In genomic region chr19:48994035-48994386, GRCh38 we compare ENCODE assay signal across 9 cellular contexts. TPM values are rescaled to one million over a fixed set of nuclear protein-coding genes. Genes with fewer than 3 reads are reported as not detected.
DNase-seq lines count a peak whose midpoint lies in the region; ATAC-seq, FAIRE-seq and TF ChIP-seq lines count a peak whose summit lies in the region.
"Had no signal": no experiment of that assay in that cellular context is flagged by ENCODE, and none has a peak within 500 bp of the region (broad histone marks: within the 10 kb centered on the region; RNA-seq: fewer than 3 reads in every experiment).

No MANE protein-coding gene starts in this region.

- intact Hi-C loops in adrenal gland (cut with DNase I) (no loop called here), HepG2 (cut with micrococcal nuclease; ENCODE audit: unreplicated experiment) (no loop called here)

- in situ Hi-C loops in HepG2 (cut with HindIII; ENCODE audit: extremely low pct_ligation_motif_present, low pct_unique_long_range_greater_than_20kb) = no loop called here

- peak overlapping the region; percentile 89 for H3K4me3 Mint-ChIP-seq in activated CD8-positive, alpha-beta memory T cell treated with anti-CD3 and anti-CD28 coated beads, Interleukin-2, amount 10 ng/mL, durations not matched to agents 7 days and 5 days

- TF ChIP-seq EP300 in HepG2 (IDR thresholded peaks at IDR 0.05; ENCODE audit: low read depth in 2 of 2, low read length in 2 of 2) (no peak), HepG2 (CRISPR knock-in tag; IDR thresholded peaks at IDR 0.05; ENCODE audit: borderline replicate concordance) (no peak)

- DNase-seq in activated CD8-positive, alpha-beta memory T cell treated with anti-CD3 and anti-CD28 coated beads, Interleukin-2, amount 10 ng/mL, durations not matched to agents 7 days and 5 days = no peak
- DNase-seq in activated CD8-positive, alpha-beta memory T cell treated with anti-CD3 and anti-CD28 coated beads for 24 hours = no peak
- DNase-seq in adrenal gland (no peak), HepG2 (ENCODE audit: low spot score) (no peak), globus pallidus (ENCODE audit: low spot score) (no peak), D341Med (ENCODE audit: low spot score) (no peak)

- TF ChIP-seq CTCF in adrenal gland (IDR thresholded peaks at IDR 0.05) (no peak), HepG2 (CRISPR knock-in tag; IDR thresholded peaks at IDR 0.05) (no peak)

- no peak overlapping the region for H2AFZ ChIP-seq in HepG2 (ENCODE audit: low read length)

- H3K9me3 ChIP-seq in adrenal gland (replicated peaks in 1 of 3) = no peaks in the 10 kb centered on the region
- no peaks in the 10 kb centered on the region for H3K9me3 ChIP-seq in HepG2 (ENCODE audit: low read length)
- no peaks in the 10 kb centered on the region for H3K9me3 ChIP-seq in thymus (ENCODE audit: control insufficient read depth)

- peak overlapping the region; percentile 92 for H3K4me2 ChIP-seq in HepG2 (ENCODE audit: low read depth, low read length)

- peaks cover 41% of the 10 kb centered on the region for H3K4me1 Mint-ChIP-seq in activated CD8-positive, alpha-beta memory T cell treated with anti-CD3 and anti-CD28 coated beads, Interleukin-2, amount 10 ng/mL, durations not matched to agents 7 days and 5 days

- H3K27ac Mint-ChIP-seq in activated CD8-positive, alpha-beta memory T cell treated with anti-CD3 and anti-CD28 coated beads, Interleukin-2, amount 10 ng/mL, durations not matched to agents 7 days and 5 days = peak overlapping the region; percentile 97

- no peak for ATAC-seq in activated CD8-positive, alpha-beta memory T cell treated with anti-CD3 and anti-CD28 coated beads, Interleukin-2, amount 10 ng/mL, durations not matched to agents 7 days and 5 days
- ATAC-seq in HepG2 = no peak
- no peak for ATAC-seq in GM18867 (IDR thresholded peaks at IDR 0.05; ENCODE audit: unreplicated experiment)

- 0 to 4% (median 1%) methylated on average over 9 to 13 of the region's 13 CpGs for WGBS in adrenal gland, 4 donors
- WGBS in HepG2 (ENCODE audit: low lambda C conversion rate) = 0% methylated on average over 7 of the region's 13 CpGs
- WGBS in thymus = 2% methylated on average over 13 of the region's 13 CpGs

- POLR2A ChIA-PET in HepG2 (lab: Yijun Ruan, JAX) = interaction anchor here (0.5 to 3.7 kb wide), 29 partner anchors 9 to 682 kb away, joined by 3 to 57 read pairs (median 6); partner anchors contain the start of genes ALDH16A1, BAX, FTL and NUCB1

- CTCF ChIA-PET in activated CD8-positive, alpha-beta memory T cell treated with anti-CD3 and anti-CD28 coated beads, Interleukin-2, amount 10 ng/mL, durations not matched to agents 7 days and 5 days (lab: Charles Lee) = interaction anchor here (0.8 to 4.1 kb wide), 40 partner anchors 10 to 646 kb away, joined by 3 to 45 read pairs (median 6); partner anchors contain the start of genes BAX, BCAT2, CA11 and CGB2
- CTCF ChIA-PET in HepG2 (lab: Yijun Ruan, JAX; ENCODE audit: low intra/inter-chr PET ratio, low total read pairs) = no interaction called here

- H3K27ac ChIP-seq in adrenal gland (peak overlapping the region in 4 of 5 donors; percentile 47 to 96 (median 83)), HepG2 (ENCODE audit: extremely low read length, insufficient read depth, low read length) (peak overlapping the region; percentile 80), thymus (ENCODE audit: low read depth) (peak overlapping the region; percentile 98)

- H3K9ac ChIP-seq in HepG2 (ENCODE audit: insufficient read depth, low read depth, low read length) = peak overlapping the region; percentile 81

- H3K79me2 ChIP-seq in HepG2 (ENCODE audit: insufficient read depth, low read length) = peaks cover 59% of the 10 kb centered on the region

- BruUV-seq in HepG2 (replicated peaks; lab: Mats Ljungman, UMichigan) = TSS peak; percentile 81

- no peaks in the 10 kb centered on the region for H3K27me3 Mint-ChIP-seq in activated CD8-positive, alpha-beta memory T cell treated with anti-CD3 and anti-CD28 coated beads, Interleukin-2, amount 10 ng/mL, durations not matched to agents 7 days and 5 days

- peak overlapping the region in 2 of 4 donors; percentile 32 to 91 for H3K4me3 ChIP-seq in adrenal gland
- H3K4me3 ChIP-seq in HepG2 (replicated peaks in 1 of 3; ENCODE audit: insufficient read depth in 1 of 3, low read depth in 2 of 3, low read length in 3 of 3) = peak overlapping the region; percentile 90 to 98 (median 98)
- H3K4me3 ChIP-seq in thymus (ENCODE audit: low read length) = peak overlapping the region; percentile 61

- H3K36me3 Mint-ChIP-seq in activated CD8-positive, alpha-beta memory T cell treated with anti-CD3 and anti-CD28 coated beads, Interleukin-2, amount 10 ng/mL, durations not matched to agents 7 days and 5 days = peaks cover 17% of the 10 kb centered on the region

- TF ChIP-seq POLR2A in adrenal gland (IDR thresholded peaks at IDR 0.05) = no peak
- TF ChIP-seq POLR2A in HepG2 (IDR thresholded peaks at IDR 0.05; ENCODE audit: insufficient read depth in 1 of 2, low read depth in 2 of 2, low read length in 2 of 2) = no peak

- H3K9me3 Mint-ChIP-seq in activated CD8-positive, alpha-beta memory T cell treated with anti-CD3 and anti-CD28 coated beads, Interleukin-2, amount 10 ng/mL, durations not matched to agents 7 days and 5 days (ENCODE audit: low read depth) = no peaks in the 10 kb centered on the region

- no peaks in the 10 kb centered on the region for H3K27me3 ChIP-seq in adrenal gland
- H3K27me3 ChIP-seq in HepG2 (ENCODE audit: control insufficient read depth in 1 of 2, insufficient read depth in 2 of 2, low read length in 2 of 2) = no peaks in the 10 kb centered on the region; a peak in 1 of 5 replicates
- no peaks in the 10 kb centered on the region for H3K27me3 ChIP-seq in thymus (ENCODE audit: control insufficient read depth, insufficient read depth)

- no peaks in the 10 kb centered on the region for H4K20me1 ChIP-seq in HepG2 (ENCODE audit: insufficient read depth, low read length)

- TF ChIP-seq RAD21 in HepG2 (CRISPR knock-in tag; IDR thresholded peaks at IDR 0.05) = no peak

- no peak for FAIRE-seq in HepG2 (lab: Jason Lieb, UNC)

- H3K4me1 ChIP-seq in adrenal gland (replicated peaks in 1 of 2) = peaks cover 18 to 27% of the 10 kb centered on the region in 2 donors
- peaks cover 41% of the 10 kb centered on the region for H3K4me1 ChIP-seq in HepG2 (ENCODE audit: insufficient read depth, low read length)
- H3K4me1 ChIP-seq in thymus (ENCODE audit: control insufficient read depth, insufficient read depth, low read length) = peaks cover 20% of the 10 kb centered on the region

- H3K36me3 ChIP-seq in adrenal gland (replicated peaks in 1 of 2) (peaks cover 0 to 7% of the 10 kb centered on the region in 2 donors), HepG2 (replicated peaks in 1 of 2; ENCODE audit: control insufficient read depth in 1 of 2, insufficient read depth in 2 of 2, low read length in 2 of 2) (peaks cover 3 to 8% of the 10 kb centered on the region in 2 experiments; a peak in 3 of 5 replicates), thymus (ENCODE audit: control insufficient read depth, insufficient read depth) (peaks cover 10% of the 10 kb centered on the region)

RNA-seq across cellular contexts. Expression of gene RUVBL2, which starts 0.3 kb away (rescaled TPM):
- 100 to 1,000 TPM; 124 to 125 TPM for total RNA-seq in activated CD8-positive, alpha-beta memory T cell treated with anti-CD3 and anti-CD28 coated beads, Interleukin-2, amount 10 ng/mL, durations not matched to agents 7 days and 5 days
- total RNA-seq in adrenal gland (100 to 1,000 TPM in 1 of 8 donors, 10 to 100 TPM in 7; 45.4 to 143 (median 75.6) TPM), HepG2 (2016; rRNA removed; fragmentation: Illumina TruSeq; extraction: Trizol) (108 and 122 TPM in 2 replicates)
- polyA plus RNA-seq in adrenal gland (10 to 100 TPM; 41.3 to 93.3 (median 70.7) TPM), HepG2 (2011; rRNA removed) (109 and 120 TPM in 2 replicates), thymus (52.0 TPM)
- total RNA-seq in HepG2 (2016; cell fraction: cytosol; rRNA removed; fragmentation: Illumina TruSeq; extraction: Trizol; ENCODE audit: low read depth) = 42.8 and 44.4 TPM in 2 replicates
- total RNA-seq in HepG2 (2016; cell fraction: insoluble cytoplasmic fraction; rRNA removed; fragmentation: Illumina TruSeq; extraction: Trizol) = 98.2 and 127 TPM in 2 replicates
- total RNA-seq in HepG2 (2016; cell fraction: membrane; rRNA removed; fragmentation: Illumina TruSeq; extraction: Trizol) = 53.1 and 56.0 TPM in 2 replicates
- total RNA-seq in HepG2 (2016; cell fraction: nucleus; rRNA removed; fragmentation: Illumina TruSeq; extraction: Trizol) = 57.1 and 62.8 TPM in 2 replicates
- 120 and 188 TPM in 2 replicates for polyA plus RNA-seq in HepG2 (2011; cell fraction: cytosol; rRNA removed)
- polyA plus RNA-seq in HepG2 (2011; cell fraction: nucleus; rRNA removed) = 169 and 241 TPM in 2 replicates
- polyA plus RNA-seq in HepG2 (2012) = 71.6 and 76.0 TPM in 2 replicates
- polyA plus RNA-seq in HepG2 (2016; cell fraction: cytosol; fragmentation: Illumina TruSeq; extraction: Trizol; ENCODE audit: low read depth) = 38.1 and 42.9 TPM in 2 replicates
- polyA plus RNA-seq in HepG2 (2016; cell fraction: insoluble cytoplasmic fraction; fragmentation: Illumina TruSeq; extraction: Trizol; ENCODE audit: low read depth) = 87.8 and 103 TPM in 2 replicates
- polyA plus RNA-seq in HepG2 (2016; cell fraction: membrane; fragmentation: Illumina TruSeq; extraction: Trizol; ENCODE audit: low read depth) = 44.0 and 49.8 TPM in 2 replicates
- polyA plus RNA-seq in HepG2 (2016; cell fraction: nucleus; fragmentation: Illumina TruSeq; extraction: Trizol; ENCODE audit: insufficient read depth, low read depth) = 101 and 102 TPM in 2 replicates
- 203 and 355 TPM in 2 replicates for polyA minus RNA-seq in HepG2 (2011; rRNA and poly(A)+ RNA removed; ENCODE audit: low replicate concordance)
- polyA minus RNA-seq in HepG2 (2011; cell fraction: cytosol; rRNA and poly(A)+ RNA removed) = 65.7 and 86.3 TPM in 2 replicates
- polyA minus RNA-seq in HepG2 (2011; cell fraction: nucleus; rRNA and poly(A)+ RNA removed) = 47.3 and 59.2 TPM in 2 replicates

RNA-seq across cellular contexts. Expression of gene GYS1, which starts 0.9 kb away (rescaled TPM):
- 10 to 100 TPM; 44.0 to 65.5 TPM for total RNA-seq in activated CD8-positive, alpha-beta memory T cell treated with anti-CD3 and anti-CD28 coated beads, Interleukin-2, amount 10 ng/mL, durations not matched to agents 7 days and 5 days
- total RNA-seq in adrenal gland = 10 to 100 TPM; 23.7 to 63.9 (median 39.5) TPM
- polyA plus RNA-seq in adrenal gland = 10 to 100 TPM; 35.2 to 45.9 (median 37.7) TPM
- total RNA-seq in HepG2 (2016; rRNA removed; fragmentation: Illumina TruSeq; extraction: Trizol) = 16.4 and 18.4 TPM in 2 replicates
- 5.2 and 5.3 TPM in 2 replicates for total RNA-seq in HepG2 (2016; cell fraction: cytosol; rRNA removed; fragmentation: Illumina TruSeq; extraction: Trizol; ENCODE audit: low read depth)
- total RNA-seq in HepG2 (2016; cell fraction: insoluble cytoplasmic fraction; rRNA removed; fragmentation: Illumina TruSeq; extraction: Trizol) = 13.3 and 20.4 TPM in 2 replicates
- total RNA-seq in HepG2 (2016; cell fraction: membrane; rRNA removed; fragmentation: Illumina TruSeq; extraction: Trizol) = 4.9 and 5.1 TPM in 2 replicates
- total RNA-seq in HepG2 (2016; cell fraction: nucleus; rRNA removed; fragmentation: Illumina TruSeq; extraction: Trizol) = 17.7 and 22.5 TPM in 2 replicates
- 34.3 and 42.1 TPM in 2 replicates for polyA plus RNA-seq in HepG2 (2011; rRNA removed)
- polyA plus RNA-seq in HepG2 (2011; cell fraction: cytosol; rRNA removed) = 15.4 and 24.0 TPM in 2 replicates
- 43.8 and 62.9 TPM in 2 replicates for polyA plus RNA-seq in HepG2 (2011; cell fraction: nucleus; rRNA removed)
- polyA plus RNA-seq in HepG2 (2012) = 10.2 and 20.0 TPM in 2 replicates
- polyA plus RNA-seq in HepG2 (2016; cell fraction: cytosol; fragmentation: Illumina TruSeq; extraction: Trizol; ENCODE audit: low read depth) = 1.1 and 1.4 TPM in 2 replicates
- polyA plus RNA-seq in HepG2 (2016; cell fraction: insoluble cytoplasmic fraction; fragmentation: Illumina TruSeq; extraction: Trizol; ENCODE audit: low read depth) = 10.8 and 15.0 TPM in 2 replicates
- polyA plus RNA-seq in HepG2 (2016; cell fraction: membrane; fragmentation: Illumina TruSeq; extraction: Trizol; ENCODE audit: low read depth) = 2.9 and 3.5 TPM in 2 replicates
- polyA plus RNA-seq in HepG2 (2016; cell fraction: nucleus; fragmentation: Illumina TruSeq; extraction: Trizol; ENCODE audit: insufficient read depth, low read depth) = 28.6 and 30.1 TPM in 2 replicates
- 85.1 and 134 TPM in 2 replicates for polyA minus RNA-seq in HepG2 (2011; rRNA and poly(A)+ RNA removed; ENCODE audit: low replicate concordance)
- polyA minus RNA-seq in HepG2 (2011; cell fraction: cytosol; rRNA and poly(A)+ RNA removed) = 22.2 and 28.2 TPM in 2 replicates
- 26.5 and 44.0 TPM in 2 replicates for polyA minus RNA-seq in HepG2 (2011; cell fraction: nucleus; rRNA and poly(A)+ RNA removed)
- polyA plus RNA-seq in thymus = 22.2 TPM

RNA-seq across cellular contexts. Expression of gene LHB, which starts 22.9 kb away (rescaled TPM):
- not detected for total RNA-seq in activated CD8-positive, alpha-beta memory T cell treated with anti-CD3 and anti-CD28 coated beads, Interleukin-2, amount 10 ng/mL, durations not matched to agents 7 days and 5 days
- total RNA-seq in adrenal gland (1 to 10 TPM in 2 of 8 donors, under 1 TPM in 1, not detected in 5; 0.74 to 6.5 (median 1.0) TPM), HepG2 (2016; rRNA removed; fragmentation: Illumina TruSeq; extraction: Trizol) (not detected in 2 replicates)
- polyA plus RNA-seq in adrenal gland (1 to 10 TPM in 2 of 3 donors, under 1 TPM in 1; 0.38 to 8.8 (median 6.0) TPM), HepG2 (2011; rRNA removed) (0.82 TPM in 1 of 2 replicates, not detected in the other), thymus (1.2 TPM)
- total RNA-seq in HepG2 (2016; cell fraction: cytosol; rRNA removed; fragmentation: Illumina TruSeq; extraction: Trizol; ENCODE audit: low read depth) = not detected in 2 replicates
- total RNA-seq in HepG2 (2016; cell fraction: insoluble cytoplasmic fraction; rRNA removed; fragmentation: Illumina TruSeq; extraction: Trizol) = not detected in 2 replicates
- total RNA-seq in HepG2 (2016; cell fraction: membrane; rRNA removed; fragmentation: Illumina TruSeq; extraction: Trizol) = not detected in 2 replicates
- not detected in 2 replicates for total RNA-seq in HepG2 (2016; cell fraction: nucleus; rRNA removed; fragmentation: Illumina TruSeq; extraction: Trizol)
- polyA plus RNA-seq in HepG2 (2011; cell fraction: cytosol; rRNA removed) = 0.26 and 0.31 TPM in 2 replicates
- polyA plus RNA-seq in HepG2 (2011; cell fraction: nucleus; rRNA removed) = 14.9 and 17.4 TPM in 2 replicates
- 0.75 and 0.87 TPM in 2 replicates for polyA plus RNA-seq in HepG2 (2012)
- polyA plus RNA-seq in HepG2 (2016; cell fraction: cytosol; fragmentation: Illumina TruSeq; extraction: Trizol; ENCODE audit: low read depth) = not detected in 2 replicates
- polyA plus RNA-seq in HepG2 (2016; cell fraction: insoluble cytoplasmic fraction; fragmentation: Illumina TruSeq; extraction: Trizol; ENCODE audit: low read depth) = not detected in 2 replicates
- not detected in 2 replicates for polyA plus RNA-seq in HepG2 (2016; cell fraction: membrane; fragmentation: Illumina TruSeq; extraction: Trizol; ENCODE audit: low read depth)
- polyA plus RNA-seq in HepG2 (2016; cell fraction: nucleus; fragmentation: Illumina TruSeq; extraction: Trizol; ENCODE audit: insufficient read depth, low read depth) = 1.2 TPM in 1 of 2 replicates, not detected in the other
- not detected in 2 replicates for polyA minus RNA-seq in HepG2 (2011; rRNA and poly(A)+ RNA removed; ENCODE audit: low replicate concordance)
- polyA minus RNA-seq in HepG2 (2011; cell fraction: cytosol; rRNA and poly(A)+ RNA removed) = not detected in 2 replicates
- polyA minus RNA-seq in HepG2 (2011; cell fraction: nucleus; rRNA and poly(A)+ RNA removed) = not detected in 2 replicates
- total RNA-seq: SK-MEL-5 had no signal

RNA-seq across cellular contexts. Expression of gene FTL, which starts 28.9 kb away (rescaled TPM):
- total RNA-seq in activated CD8-positive, alpha-beta memory T cell treated with anti-CD3 and anti-CD28 coated beads, Interleukin-2, amount 10 ng/mL, durations not matched to agents 7 days and 5 days = 1,000 to 10,000 TPM; 1,380 to 1,403 TPM
- over 10,000 TPM in 1 of 8 donors, 1,000 to 10,000 TPM in 7; 3,284 to 11,726 (median 4,214) TPM for total RNA-seq in adrenal gland
- polyA plus RNA-seq in adrenal gland = 1,000 to 10,000 TPM; 2,288 to 7,123 (median 4,274) TPM
- 3,909 and 8,800 TPM in 2 replicates for total RNA-seq in HepG2 (2016; rRNA removed; fragmentation: Illumina TruSeq; extraction: Trizol)
- total RNA-seq in HepG2 (2016; cell fraction: cytosol; rRNA removed; fragmentation: Illumina TruSeq; extraction: Trizol; ENCODE audit: low read depth) = 89,971 and 90,879 TPM in 2 replicates
- 3,851 and 8,859 TPM in 2 replicates for total RNA-seq in HepG2 (2016; cell fraction: insoluble cytoplasmic fraction; rRNA removed; fragmentation: Illumina TruSeq; extraction: Trizol)
- total RNA-seq in HepG2 (2016; cell fraction: membrane; rRNA removed; fragmentation: Illumina TruSeq; extraction: Trizol) = 51,578 and 56,338 TPM in 2 replicates
- 2,617 and 3,067 TPM in 2 replicates for total RNA-seq in HepG2 (2016; cell fraction: nucleus; rRNA removed; fragmentation: Illumina TruSeq; extraction: Trizol)
- 2,513 and 2,721 TPM in 2 replicates for polyA plus RNA-seq in HepG2 (2011; rRNA removed)
- polyA plus RNA-seq in HepG2 (2011; cell fraction: cytosol; rRNA removed) = 2,416 and 4,778 TPM in 2 replicates
- 1,286 and 1,341 TPM in 2 replicates for polyA plus RNA-seq in HepG2 (2011; cell fraction: nucleus; rRNA removed)
- polyA plus RNA-seq in HepG2 (2012) = 3,171 and 4,080 TPM in 2 replicates
- polyA plus RNA-seq in HepG2 (2016; cell fraction: cytosol; fragmentation: Illumina TruSeq; extraction: Trizol; ENCODE audit: low read depth) = 183,517 and 194,436 TPM in 2 replicates
- 7,307 and 7,404 TPM in 2 replicates for polyA plus RNA-seq in HepG2 (2016; cell fraction: insoluble cytoplasmic fraction; fragmentation: Illumina TruSeq; extraction: Trizol; ENCODE audit: low read depth)
- polyA plus RNA-seq in HepG2 (2016; cell fraction: membrane; fragmentation: Illumina TruSeq; extraction: Trizol; ENCODE audit: low read depth) = 88,210 and 91,472 TPM in 2 replicates
- polyA plus RNA-seq in HepG2 (2016; cell fraction: nucleus; fragmentation: Illumina TruSeq; extraction: Trizol; ENCODE audit: insufficient read depth, low read depth) = 7,073 and 8,244 TPM in 2 replicates
- 1,399 and 2,171 TPM in 2 replicates for polyA minus RNA-seq in HepG2 (2011; rRNA and poly(A)+ RNA removed; ENCODE audit: low replicate concordance)
- polyA minus RNA-seq in HepG2 (2011; cell fraction: cytosol; rRNA and poly(A)+ RNA removed) = 634 and 932 TPM in 2 replicates
- 209 and 221 TPM in 2 replicates for polyA minus RNA-seq in HepG2 (2011; cell fraction: nucleus; rRNA and poly(A)+ RNA removed)
- polyA plus RNA-seq in thymus = 8,316 TPM

RNA-seq across cellular contexts. Expression of gene CGB3, which starts 30.1 kb away (rescaled TPM):
- total RNA-seq in activated CD8-positive, alpha-beta memory T cell treated with anti-CD3 and anti-CD28 coated beads, Interleukin-2, amount 10 ng/mL, durations not matched to agents 7 days and 5 days = not detected
- total RNA-seq in adrenal gland = not detected
- polyA plus RNA-seq in adrenal gland = not detected
- total RNA-seq in HepG2 (2016; rRNA removed; fragmentation: Illumina TruSeq; extraction: Trizol) = not detected in 2 replicates
- not detected in 2 replicates for total RNA-seq in HepG2 (2016; cell fraction: cytosol; rRNA removed; fragmentation: Illumina TruSeq; extraction: Trizol; ENCODE audit: low read depth)
- total RNA-seq in HepG2 (2016; cell fraction: insoluble cytoplasmic fraction; rRNA removed; fragmentation: Illumina TruSeq; extraction: Trizol) = not detected in 2 replicates
- not detected in 2 replicates for total RNA-seq in HepG2 (2016; cell fraction: membrane; rRNA removed; fragmentation: Illumina TruSeq; extraction: Trizol)
- not detected in 2 replicates for total RNA-seq in HepG2 (2016; cell fraction: nucleus; rRNA removed; fragmentation: Illumina TruSeq; extraction: Trizol)
- polyA plus RNA-seq in HepG2 (2011; rRNA removed) = not detected in 2 replicates
- not detected in 2 replicates for polyA plus RNA-seq in HepG2 (2011; cell fraction: cytosol; rRNA removed)
- 0.31 TPM in 1 of 2 replicates, not detected in the other for polyA plus RNA-seq in HepG2 (2011; cell fraction: nucleus; rRNA removed)
- polyA plus RNA-seq in HepG2 (2012) = not detected in 2 replicates
- not detected in 2 replicates for polyA plus RNA-seq in HepG2 (2016; cell fraction: cytosol; fragmentation: Illumina TruSeq; extraction: Trizol; ENCODE audit: low read depth)
- polyA plus RNA-seq in HepG2 (2016; cell fraction: insoluble cytoplasmic fraction; fragmentation: Illumina TruSeq; extraction: Trizol; ENCODE audit: low read depth) = not detected in 2 replicates
- not detected in 2 replicates for polyA plus RNA-seq in HepG2 (2016; cell fraction: membrane; fragmentation: Illumina TruSeq; extraction: Trizol; ENCODE audit: low read depth)
- polyA plus RNA-seq in HepG2 (2016; cell fraction: nucleus; fragmentation: Illumina TruSeq; extraction: Trizol; ENCODE audit: insufficient read depth, low read depth) = not detected in 2 replicates
- polyA minus RNA-seq in HepG2 (2011; rRNA and poly(A)+ RNA removed; ENCODE audit: low replicate concordance) = not detected in 2 replicates
- polyA minus RNA-seq in HepG2 (2011; cell fraction: cytosol; rRNA and poly(A)+ RNA removed) = not detected in 2 replicates
- not detected in 2 replicates for polyA minus RNA-seq in HepG2 (2011; cell fraction: nucleus; rRNA and poly(A)+ RNA removed)
- polyA plus RNA-seq in thymus = 0.37 TPM
- total RNA-seq: SK-MEL-5 had no signal
